ENCODE assay signal across 8 cellular contexts in the genomic region with DNA sequence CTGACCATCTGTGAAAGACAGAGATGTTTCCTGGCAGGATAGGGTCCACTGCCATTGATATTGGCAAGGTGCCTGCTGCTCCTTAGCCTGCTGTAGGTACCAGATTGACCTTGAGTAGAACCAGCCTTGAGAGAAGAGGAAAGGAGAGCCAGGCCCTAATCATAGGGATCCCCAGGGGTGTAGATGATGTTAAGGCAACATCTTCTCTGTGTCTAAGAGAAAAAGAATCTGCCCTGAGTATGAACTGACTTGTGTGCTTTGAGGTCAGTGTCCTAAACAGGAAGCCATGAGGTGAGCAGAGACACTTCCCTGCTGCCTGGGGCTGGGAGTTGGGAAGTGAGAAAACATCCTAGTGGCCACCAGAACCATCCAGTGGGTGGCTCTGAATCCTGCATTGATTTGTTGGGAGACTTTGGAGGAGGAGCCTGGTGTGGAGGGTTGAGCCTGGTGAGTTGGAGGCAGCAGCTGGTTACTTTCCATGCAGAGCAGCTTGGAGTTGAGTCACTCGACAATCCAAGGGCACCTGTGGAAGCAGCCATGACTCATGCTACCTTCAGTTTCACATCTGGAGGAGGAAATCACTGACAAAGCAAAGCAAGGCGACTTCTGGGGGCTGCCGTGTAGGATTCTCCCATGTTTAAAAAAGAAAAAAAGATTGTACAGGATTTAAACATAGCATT. TPM values are rescaled to one million over a fixed set of nuclear protein-coding genes. Genes with fewer than 3 reads are reported as not detected.
DNase-seq lines count a peak whose midpoint lies in the region; ATAC-seq and TF ChIP-seq lines count a peak whose summit lies in the region.

No MANE protein-coding gene starts in this region.

- peak; percentile 82 for DNase-seq in AG09319 (ENCODE audit: extremely low read depth, low read depth)
- DNase-seq in LNCaP clone FGC (ENCODE audit: low read depth) = peak; percentile 11
- DNase-seq in activated T-cell treated with anti-CD3 and anti-CD28 coated beads, Interleukin-2, amount 50 U/mL, for 24 hours = peak; percentile 54
- peak; percentile 90 for DNase-seq in glomerular visceral epithelial cell (ENCODE audit: extremely low spot score)
- peak; percentile 89 for DNase-seq in skeletal muscle cell (ENCODE audit: low read depth)
- DNase-seq in naive thymus-derived CD8-positive, alpha-beta T cell = no peak
- DNase-seq in effector memory CD8-positive, alpha-beta T cell = no peak
- DNase-seq in NCI-H1436 (lab: John Stamatoyannopoulos, UW) = no peak

- ATAC-seq in naive thymus-derived CD8-positive, alpha-beta T cell = no peak
- ATAC-seq in effector memory CD8-positive, alpha-beta T cell (replicated peaks) = no peak

- no peaks in the 10 kb centered on the region for H3K36me3 Mint-ChIP-seq in activated T-cell treated with anti-CD3 and anti-CD28 coated beads, Interleukin-2, amount 50 U/mL, for 24 hours (ENCODE audit: low read depth)
- H3K36me3 Mint-ChIP-seq in naive thymus-derived CD8-positive, alpha-beta T cell = peaks cover 0 to 2% (median 0%) of the 10 kb centered on the region in 3 donors
- no peaks in the 10 kb centered on the region for H3K36me3 Mint-ChIP-seq in effector memory CD8-positive, alpha-beta T cell (ENCODE audit: insufficient read depth)

- no peaks in the 10 kb centered on the region for H3K9me3 Mint-ChIP-seq in activated T-cell treated with anti-CD3 and anti-CD28 coated beads, Interleukin-2, amount 50 U/mL, for 24 hours
- no peaks in the 10 kb centered on the region for H3K9me3 Mint-ChIP-seq in naive thymus-derived CD8-positive, alpha-beta T cell
- H3K9me3 Mint-ChIP-seq in effector memory CD8-positive, alpha-beta T cell = no peaks in the 10 kb centered on the region

- TF ChIP-seq CTCF in AG09319 (IDR thresholded peaks at IDR 0.05; ENCODE audit: low read depth, low read length) = peak; percentile 20
- TF ChIP-seq CTCF in LNCaP clone FGC (IDR thresholded peaks at IDR 0.05; ENCODE audit: control insufficient read depth, extremely low read depth, insufficient read depth) = no peak

- H3K4me3 ChIP-seq in LNCaP clone FGC (ENCODE audit: low read depth, low read length) (no peak overlapping the region), skeletal muscle cell (ENCODE audit: low read depth, low read length) (no peak overlapping the region)

- H3K27ac Mint-ChIP-seq in activated T-cell treated with anti-CD3 and anti-CD28 coated beads, Interleukin-2, amount 50 U/mL, for 24 hours = peak overlapping the region; percentile 70
- H3K27ac Mint-ChIP-seq in naive thymus-derived CD8-positive, alpha-beta T cell = peak overlapping the region in 2 of 10 donors; percentile 11 to 88
- no peak overlapping the region for H3K27ac Mint-ChIP-seq in effector memory CD8-positive, alpha-beta T cell

- no peaks in the 10 kb centered on the region for H3K27me3 Mint-ChIP-seq in activated T-cell treated with anti-CD3 and anti-CD28 coated beads, Interleukin-2, amount 50 U/mL, for 24 hours
- no peaks in the 10 kb centered on the region for H3K27me3 Mint-ChIP-seq in naive thymus-derived CD8-positive, alpha-beta T cell
- peaks cover 0 to 3% of the 10 kb centered on the region in 2 donors for H3K27me3 Mint-ChIP-seq in effector memory CD8-positive, alpha-beta T cell

- H3K4me1 Mint-ChIP-seq in activated T-cell treated with anti-CD3 and anti-CD28 coated beads, Interleukin-2, amount 50 U/mL, for 24 hours (ENCODE audit: low read depth) = peaks cover 34% of the 10 kb centered on the region
- peaks cover 0 to 12% (median under 1%) of the 10 kb centered on the region in 4 donors for H3K4me1 Mint-ChIP-seq in naive thymus-derived CD8-positive, alpha-beta T cell
- peaks cover 0 to 4% of the 10 kb centered on the region in 2 donors for H3K4me1 Mint-ChIP-seq in effector memory CD8-positive, alpha-beta T cell (ENCODE audit: low read depth in 2 of 2)

- no peak overlapping the region for H3K4me3 Mint-ChIP-seq in activated T-cell treated with anti-CD3 and anti-CD28 coated beads, Interleukin-2, amount 50 U/mL, for 24 hours
- H3K4me3 Mint-ChIP-seq in naive thymus-derived CD8-positive, alpha-beta T cell = no peak overlapping the region
- H3K4me3 Mint-ChIP-seq in effector memory CD8-positive, alpha-beta T cell = no peak overlapping the region

- POLR2A ChIA-PET in naive thymus-derived CD8-positive, alpha-beta T cell (lab: Charles Lee) = no interaction called here

RNA-seq across cellular contexts. Expression of gene BMERB1, which starts 47.8 kb away (rescaled TPM):
- 1 to 10 TPM; 3.5 to 4.6 TPM for total RNA-seq in naive thymus-derived CD8-positive, alpha-beta T cell
- polyA plus RNA-seq in naive thymus-derived CD8-positive, alpha-beta T cell = 1 to 10 TPM; 1.4 to 2.2 (median 2.1) TPM

Comparison
In these comparisons a context has a peak if more than half of its experiments do, and no peak if none do; other contexts are left out.
1. DNase-seq: peak in AG09319 (single experiment), LNCaP clone FGC (single experiment), activated T-cell treated with anti-CD3 and anti-CD28 coated beads, Interleukin-2, amount 50 U/mL, for 24 hours (single experiment), glomerular visceral epithelial cell (single experiment) and skeletal muscle cell (single experiment); none in naive thymus-derived CD8-positive, alpha-beta T cell (0 of 10), effector memory CD8-positive, alpha-beta T cell (0 of 3) and NCI-H1436 (single experiment).